Comparison of ENCODE assay signal across 14 cellular contexts in genomic region chr10:51301644-51302043, GRCh38.
DNase-seq lines count a peak whose midpoint lies in the region; ATAC-seq, FAIRE-seq and TF ChIP-seq lines count a peak whose summit lies in the region.
"Had no signal": no experiment of that assay in that cellular context is flagged by ENCODE, and none has a peak within 500 bp of the region (broad histone marks: within the 10 kb centered on the region; RNA-seq: fewer than 3 reads in every experiment).

No MANE protein-coding gene starts in this region.

- no peak for FAIRE-seq in pancreas (lab: Jason Lieb, UNC)

- H3K4me3 ChIP-seq in heart right ventricle (no peak overlapping the region), pancreas (no peak overlapping the region)
- H3K4me3 ChIP-seq: adrenal gland had no signal

- no peaks in the 10 kb centered on the region for H3K36me3 ChIP-seq in heart right ventricle
- H3K36me3 ChIP-seq in pancreas: no peaks in the 10 kb centered on the region
- H3K36me3 ChIP-seq: adrenal gland had no signal

- TF ChIP-seq CTCF in heart right ventricle (IDR thresholded peaks at IDR 0.05) (no peak), pancreas (IDR thresholded peaks at IDR 0.05) (no peak)

- intact Hi-C loops in heart right ventricle (cut with DNase I): no loop called here
- intact Hi-C loops in pancreas (cut with DNase I): no loop called here

- H3K9me3 ChIP-seq in heart right ventricle: no peaks in the 10 kb centered on the region
- no peaks in the 10 kb centered on the region for H3K9me3 ChIP-seq in pancreas
- H3K9me3 ChIP-seq: adrenal gland had no signal

- peak; percentile 28 for DNase-seq in AG08395 (ENCODE audit: low spot score)
- peak; percentile 4 for DNase-seq in SK-MEL-5 (ENCODE audit: low read depth, low spot score)
- peak in 1 of 2 donors; percentile 5 for DNase-seq in heart right ventricle
- DNase-seq in pancreas: no peak
- no peak for DNase-seq in NCI-H82 treated with DMSO at 0.1 percent for 48 hours (lab: John Stamatoyannopoulos, UW; ENCODE audit: unreplicated experiment)
- no peak for DNase-seq in nucleus accumbens (lab: John Stamatoyannopoulos, UW)
- DNase-seq in middle frontal gyrus (ENCODE audit: extremely low spot score, low spot score): no peak
- DNase-seq in SK-N-DZ (ENCODE audit: low spot score): no peak
- DNase-seq: activated CD8-positive, alpha-beta memory T cell treated with anti-CD3 and anti-CD28 coated beads, Interleukin-2, amount 50 U/mL, for 48 hours; DMS79 treated with DMSO at 0.1 percent for 48 hours; effector memory CD8-positive, alpha-beta T cell; NCI-H510A treated with DMSO at 0.1 percent for 48 hours; occipital lobe had no signal

- H3K27ac ChIP-seq in heart right ventricle: peak overlapping the region in 9 of 10 donors; percentile 0 to 82 (median 60)
- no peak overlapping the region for H3K27ac ChIP-seq in pancreas

- H3K27me3 ChIP-seq in heart right ventricle (no peaks in the 10 kb centered on the region), pancreas (no peaks in the 10 kb centered on the region)
- H3K27me3 ChIP-seq: adrenal gland had no signal

- in situ Hi-C loops in SK-MEL-5 (cut with HindIII; ENCODE audit: low pct_unique_long_range_greater_than_20kb, low sequenced_read_pairs): no loop called here

- ATAC-seq in heart right ventricle (peak; percentile 46 to 76 (median 66)), pancreas (peak in 3 of 4 donors; percentile 15 to 46 (median 32))
- ATAC-seq: effector memory CD8-positive, alpha-beta T cell had no signal

- whole genome bisulfite sequencing in heart right ventricle, 2 donors: 53 to 57% methylated on average over 5 of the region's 5 CpGs
- 70 to 90% methylated on average over 5 of the region's 5 CpGs for WGBS in pancreas, 2 donors

- H3K4me1 ChIP-seq in heart right ventricle (peaks cover 7 to 41% (median 31%) of the 10 kb centered on the region in 9 donors), pancreas (no peaks in the 10 kb centered on the region)

Comparison
In these comparisons a context has a peak if more than half of its experiments do, and no peak if none do; other contexts are left out.
1. DNase-seq: peak in AG08395 (single experiment) and SK-MEL-5 (single experiment); none in pancreas (0 of 6), NCI-H82 treated with DMSO at 0.1 percent for 48 hours (single experiment), nucleus accumbens (0 of 56), middle frontal gyrus (single experiment) and SK-N-DZ (single experiment).
2. H3K27ac ChIP-seq: peak in heart right ventricle (9 of 10); none in pancreas (0 of 4).